In genomic region chr1:78079580-78079979, GRCh38 we compare ENCODE assay signal across 14 cellular contexts. TPM values are rescaled to one million over a fixed set of nuclear protein-coding genes. Genes with fewer than 3 reads are reported as not detected.
DNase-seq lines count a peak whose midpoint lies in the region; ATAC-seq and TF ChIP-seq lines count a peak whose summit lies in the region.
"Had no signal": no experiment of that assay in that cellular context is flagged by ENCODE, and none has a peak within 500 bp of the region (broad histone marks: within the 10 kb centered on the region; RNA-seq: fewer than 3 reads in every experiment).

No MANE protein-coding gene starts in this region.

- peaks cover 0 to 7% (median 1%) of the 10 kb centered on the region in 7 donors for H3K9me3 Mint-ChIP-seq in CD14-positive monocyte

- no peaks in the 10 kb centered on the region for H3K9me3 ChIP-seq in right atrium auricular region

- intact Hi-C loops in Right ventricle myocardium inferior (cut with DNase I) (no loop called here), CD14-positive monocyte (cut with micrococcal nuclease) (no loop called here)

- H3K27ac ChIP-seq in right atrium auricular region, result peak overlapping the region; percentile 78 to 85

- ATAC-seq in Right ventricle myocardium inferior (no peak), GM19328 (IDR thresholded peaks at IDR 0.05; ENCODE audit: unreplicated experiment) (no peak)
- ATAC-seq: esophagus mucosa had no signal

- no peak for TF ChIP-seq CTCF in right atrium auricular region (IDR thresholded peaks at IDR 0.05)
- no peak for TF ChIP-seq CTCF in CD14-positive monocyte (IDR thresholded peaks at IDR 0.05)

- H3K36me3 ChIP-seq in right atrium auricular region, result no peaks in the 10 kb centered on the region

- peaks cover 0 to 3% (median 0%) of the 10 kb centered on the region in 3 donors for H3K27me3 Mint-ChIP-seq in CD14-positive monocyte (ENCODE audit: low read depth in 3 of 3)

- H3K27me3 ChIP-seq in right atrium auricular region, result no peaks in the 10 kb centered on the region

- H3K4me1 Mint-ChIP-seq in CD14-positive monocyte, result peaks cover 2% of the 10 kb centered on the region

- DNase-seq in right atrium auricular region (ENCODE audit: low spot score), result no peak
- DNase-seq in Right ventricle myocardium inferior (ENCODE audit: missing footprints), result no peak
- peak; percentile 44 for DNase-seq in astrocyte of the hippocampus (ENCODE audit: low read depth, low spot score)
- peak; percentile 20 for DNase-seq in kidney tubule cell (ENCODE audit: low spot score)
- DNase-seq in putamen (ENCODE audit: low spot score), result no peak
- no peak for DNase-seq in CD14-positive monocyte (ENCODE audit: low spot score)
- DNase-seq in SK-N-DZ (ENCODE audit: low spot score), result no peak
- DNase-seq: activated CD4-positive, alpha-beta memory T cell treated with anti-CD3 and anti-CD28 coated beads, Interleukin-2, amount 10 ng/mL, durations not matched to agents 7 days and 5 days; activated naive CD4-positive, alpha-beta T cell treated with Interleukin-2 at 50 U/mL for 16 hours; DMS153; SHP77; substantia nigra had no signal

- no peak overlapping the region for H3K4me3 Mint-ChIP-seq in CD14-positive monocyte
- H3K4me3 Mint-ChIP-seq: activated CD4-positive, alpha-beta memory T cell treated with anti-CD3 and anti-CD28 coated beads, Interleukin-2, amount 10 ng/mL, durations not matched to agents 7 days and 5 days had no signal

- H3K4me3 ChIP-seq in right atrium auricular region, result no peak overlapping the region

- peaks cover 0 to 32% of the 10 kb centered on the region in 2 donors for H3K4me1 ChIP-seq in right atrium auricular region

- H3K27ac Mint-ChIP-seq in CD14-positive monocyte, result no peak overlapping the region
- H3K27ac Mint-ChIP-seq: activated CD4-positive, alpha-beta memory T cell treated with anti-CD3 and anti-CD28 coated beads, Interleukin-2, amount 10 ng/mL, durations not matched to agents 7 days and 5 days had no signal

- no peaks in the 10 kb centered on the region for H3K36me3 Mint-ChIP-seq in CD14-positive monocyte

RNA-seq across cellular contexts. Expression of gene GIPC2, which starts 33.8 kb away (rescaled TPM):
- total RNA-seq in right atrium auricular region (1 to 10 TPM; 1.5 to 2.3 TPM), Right ventricle myocardium inferior (2.5 TPM)
- not detected for polyA plus RNA-seq in CD14-positive monocyte
- 0.05 and 0.32 TPM in 2 replicates for polyA plus RNA-seq in SK-N-DZ (2014; cell fraction: cytosol; rRNA removed)
- not detected in 2 replicates for polyA plus RNA-seq in SK-N-DZ (2014; cell fraction: nucleus; rRNA removed)

Comparison
In these comparisons a context has a peak if more than half of its experiments do, and no peak if none do; other contexts are left out.
1. DNase-seq: peak in astrocyte of the hippocampus (single experiment) and kidney tubule cell (single experiment); none in right atrium auricular region (single experiment), Right ventricle myocardium inferior (single experiment), putamen (single experiment), CD14-positive monocyte (single experiment) and SK-N-DZ (single experiment).